ENCODE assay signal across 8 cellular contexts in the genomic region with DNA sequence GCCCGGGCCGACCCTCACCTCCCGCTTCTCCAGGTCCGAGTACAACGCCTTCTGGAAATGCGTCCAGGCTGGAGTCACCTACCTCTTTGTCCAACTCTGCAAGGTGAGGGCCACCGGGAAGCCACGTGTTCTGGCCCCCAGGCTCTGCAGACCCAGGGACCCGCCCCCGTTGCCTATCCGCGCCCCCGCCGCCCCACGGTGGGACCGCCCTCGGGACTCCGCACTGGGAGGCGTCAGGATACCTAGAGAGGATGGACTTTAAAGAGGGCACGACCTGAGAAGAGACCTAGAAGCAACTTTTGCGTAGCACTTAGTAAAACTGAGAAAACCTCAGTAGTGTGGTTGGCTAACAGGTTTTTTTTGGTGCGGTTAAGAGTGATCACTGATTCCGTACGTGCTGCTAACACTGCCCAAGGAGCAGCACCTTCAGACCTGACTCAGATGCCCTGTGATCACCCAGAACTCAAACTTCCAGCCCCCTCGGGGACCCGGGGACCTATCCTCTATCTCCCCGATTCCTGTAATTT. TPM values are rescaled to one million over a fixed set of nuclear protein-coding genes. Genes with fewer than 3 reads are reported as not detected.
DNase-seq lines count a peak whose midpoint lies in the region; ATAC-seq and TF ChIP-seq lines count a peak whose summit lies in the region.

No MANE protein-coding gene starts in this region.

- no peaks in the 10 kb centered on the region for H3K27me3 ChIP-seq in foreskin keratinocyte
- H3K27me3 ChIP-seq in trophoblast cell (ENCODE audit: insufficient read depth, low read length) = no peaks in the 10 kb centered on the region

- H4K8ac ChIP-seq in trophoblast cell (ENCODE audit: low read depth, low read length) = peak overlapping the region; percentile 95

- H3K36me3 ChIP-seq in trophoblast cell (ENCODE audit: control insufficient read depth in 1 of 2, insufficient read depth in 2 of 2, low read length in 2 of 2) = peaks cover 14 to 19% of the 10 kb centered on the region in 2 experiments

- H3K14ac ChIP-seq in trophoblast cell (ENCODE audit: low read length) = peak overlapping the region; percentile 67

- H2AFZ ChIP-seq in trophoblast cell (ENCODE audit: insufficient read depth, low read length, poor library complexity) = peak overlapping the region; percentile 95

- H3K79me1 ChIP-seq in trophoblast cell (ENCODE audit: low read length) = peaks cover 7% of the 10 kb centered on the region

- peak overlapping the region; percentile 78 for H4K91ac ChIP-seq in trophoblast cell (ENCODE audit: low read depth, low read length)

- peak overlapping the region; percentile 89 for H3K27ac Mint-ChIP-seq in activated T-helper 17 cell treated with anti-CD3 and anti-CD28 coated beads, Interleukin-2, amount 50 U/mL, for 72 hours

- ATAC-seq in GM18511 (IDR thresholded peaks at IDR 0.05; ENCODE audit: unreplicated experiment) = peak; percentile 56
- peak; percentile 38 for ATAC-seq in HG02870 (IDR thresholded peaks at IDR 0.05; ENCODE audit: unreplicated experiment)
- peak; percentile 87 for ATAC-seq in activated T-helper 17 cell treated with anti-CD3 and anti-CD28 coated beads, Interleukin-2, amount 50 U/mL, for 72 hours (replicated peaks)
- peak; percentile 37 for ATAC-seq in foreskin keratinocyte

- H2BK120ac ChIP-seq in trophoblast cell (ENCODE audit: insufficient read depth, low read length, poor library complexity) = peak overlapping the region; percentile 35

- H3K4me3 Mint-ChIP-seq in activated T-helper 17 cell treated with anti-CD3 and anti-CD28 coated beads, Interleukin-2, amount 50 U/mL, for 72 hours = peak overlapping the region; percentile 85

- peak overlapping the region; percentile 88 for H3K9ac ChIP-seq in trophoblast cell (ENCODE audit: low read length)

- H3K9me3 Mint-ChIP-seq in activated T-helper 17 cell treated with anti-CD3 and anti-CD28 coated beads, Interleukin-2, amount 50 U/mL, for 72 hours = no peaks in the 10 kb centered on the region

- no peak overlapping the region for H3K23ac ChIP-seq in trophoblast cell (ENCODE audit: low read length)

- peaks cover 13% of the 10 kb centered on the region for H3K4me1 Mint-ChIP-seq in activated T-helper 17 cell treated with anti-CD3 and anti-CD28 coated beads, Interleukin-2, amount 50 U/mL, for 72 hours

- H2AK5ac ChIP-seq in trophoblast cell (ENCODE audit: low read length) = no peak overlapping the region

- H2BK5ac ChIP-seq in trophoblast cell (ENCODE audit: low read depth, low read length, poor library complexity) = no peak overlapping the region

- no CpG with 5 or more reads among the region's 27 CpGs for WGBS in trophoblast cell (ENCODE audit: extremely low coverage, insufficient coverage, insufficient read length)

- peaks cover 45% of the 10 kb centered on the region for H3K36me3 Mint-ChIP-seq in activated T-helper 17 cell treated with anti-CD3 and anti-CD28 coated beads, Interleukin-2, amount 50 U/mL, for 72 hours (ENCODE audit: low read depth)

- TF ChIP-seq CTCF in foreskin keratinocyte (conservative IDR thresholded peaks at IDR 0.05) = no peak

- H3K4me1 ChIP-seq in foreskin keratinocyte (peaks cover 4% of the 10 kb centered on the region), trophoblast cell (ENCODE audit: control insufficient read depth in 1 of 2, insufficient read depth in 2 of 2, low read length in 2 of 2) (peaks cover 9 to 15% of the 10 kb centered on the region in 2 experiments)

- peaks cover 7% of the 10 kb centered on the region for H3K79me2 ChIP-seq in trophoblast cell (ENCODE audit: control insufficient read depth, insufficient read depth, low read length, poor library complexity)

- H3K18ac ChIP-seq in trophoblast cell (ENCODE audit: low read length) = peak overlapping the region; percentile 87

- no peak overlapping the region for H2BK12ac ChIP-seq in trophoblast cell (ENCODE audit: low read length)

- H3K4me3 ChIP-seq in trophoblast cell (ENCODE audit: low read depth, low read length) = peak overlapping the region; percentile 79

- no peak overlapping the region for H3K4ac ChIP-seq in trophoblast cell (ENCODE audit: low read depth, low read length)

- peak overlapping the region; percentile 75 for H4K12ac ChIP-seq in trophoblast cell (ENCODE audit: low read depth, low read length)

- H3K27ac ChIP-seq in foreskin keratinocyte (peak overlapping the region; percentile 87), trophoblast cell (ENCODE audit: low read depth, low read length) (peak overlapping the region; percentile 3)

- no peaks in the 10 kb centered on the region for H3K27me3 Mint-ChIP-seq in activated T-helper 17 cell treated with anti-CD3 and anti-CD28 coated beads, Interleukin-2, amount 50 U/mL, for 72 hours

- H3K9me3 ChIP-seq in trophoblast cell (ENCODE audit: insufficient read depth, low read depth, low read length) = no peaks in the 10 kb centered on the region

- DNase-seq in NCI-H69 (lab: John Stamatoyannopoulos, UW) = peak; percentile 59
- DNase-seq in foreskin keratinocyte = no peak
- peak; percentile 10 to 50 for DNase-seq in trophoblast cell
- no peak for DNase-seq in NCI-H128 (lab: John Stamatoyannopoulos, UW; ENCODE audit: unreplicated experiment)
- no peak for DNase-seq in hippocampal formation (lab: John Stamatoyannopoulos, UW)

- peak overlapping the region; percentile 67 for H3K4me2 ChIP-seq in trophoblast cell (ENCODE audit: low read length)

RNA-seq across cellular contexts. Expression of a gene that starts 0.5 kb away (rescaled TPM):
- 10 to 100 TPM; 45.0 to 74.1 TPM for total RNA-seq in activated T-helper 17 cell treated with anti-CD3 and anti-CD28 coated beads, Interleukin-2, amount 50 U/mL, for 72 hours
- total RNA-seq in foreskin keratinocyte = 143 and 152 TPM in 2 replicates
- 196 and 202 TPM in 2 replicates for polyA plus RNA-seq in foreskin keratinocyte
- polyA plus RNA-seq in trophoblast cell (2013) = 74.2 and 81.6 TPM in 2 replicates

RNA-seq across cellular contexts. Expression of a gene that starts 12.7 kb away (rescaled TPM):
- total RNA-seq in activated T-helper 17 cell treated with anti-CD3 and anti-CD28 coated beads, Interleukin-2, amount 50 U/mL, for 72 hours = not detected
- total RNA-seq in foreskin keratinocyte = not detected in 2 replicates
- not detected in 2 replicates for polyA plus RNA-seq in foreskin keratinocyte
- polyA plus RNA-seq in trophoblast cell (2013) = not detected in 2 replicates

RNA-seq across cellular contexts. Expression of a gene that starts 17.5 kb away (rescaled TPM):
- not detected for total RNA-seq in activated T-helper 17 cell treated with anti-CD3 and anti-CD28 coated beads, Interleukin-2, amount 50 U/mL, for 72 hours
- total RNA-seq in foreskin keratinocyte = not detected in 2 replicates
- polyA plus RNA-seq in foreskin keratinocyte = not detected in 2 replicates
- not detected in 2 replicates for polyA plus RNA-seq in trophoblast cell (2013)

RNA-seq across cellular contexts. Expression of a gene that starts 17.8 kb away (rescaled TPM):
- total RNA-seq in activated T-helper 17 cell treated with anti-CD3 and anti-CD28 coated beads, Interleukin-2, amount 50 U/mL, for 72 hours = not detected
- total RNA-seq in foreskin keratinocyte = 4.8 and 5.7 TPM in 2 replicates
- polyA plus RNA-seq in foreskin keratinocyte = 3.4 and 6.4 TPM in 2 replicates
- polyA plus RNA-seq in trophoblast cell (2013) = 7.9 TPM in 2 replicates

RNA-seq across cellular contexts. Expression of a gene that starts 32.5 kb away (rescaled TPM):
- 1 to 10 TPM in 1 of 2 donors, under 1 TPM in 1; 0.11 to 1.7 TPM for total RNA-seq in activated T-helper 17 cell treated with anti-CD3 and anti-CD28 coated beads, Interleukin-2, amount 50 U/mL, for 72 hours
- total RNA-seq in foreskin keratinocyte = 264 and 272 TPM in 2 replicates
- polyA plus RNA-seq in foreskin keratinocyte = 387 and 391 TPM in 2 replicates
- 153 and 164 TPM in 2 replicates for polyA plus RNA-seq in trophoblast cell (2013)

Comparison
In these comparisons a context has a peak if more than half of its experiments do, and no peak if none do; other contexts are left out.
1. ATAC-seq: peak in every context shown above with its lines; median percentile 87 in activated T-helper 17 cell treated with anti-CD3 and anti-CD28 coated beads, Interleukin-2, amount 50 U/mL, for 72 hours; 56 in GM18511; 38 in HG02870; 37 in foreskin keratinocyte.
2. DNase-seq: peak in NCI-H69 (single experiment) and trophoblast cell (2 of 2); none in foreskin keratinocyte (0 of 2), NCI-H128 (single experiment) and hippocampal formation (0 of 2).